In the genomic region with DNA sequence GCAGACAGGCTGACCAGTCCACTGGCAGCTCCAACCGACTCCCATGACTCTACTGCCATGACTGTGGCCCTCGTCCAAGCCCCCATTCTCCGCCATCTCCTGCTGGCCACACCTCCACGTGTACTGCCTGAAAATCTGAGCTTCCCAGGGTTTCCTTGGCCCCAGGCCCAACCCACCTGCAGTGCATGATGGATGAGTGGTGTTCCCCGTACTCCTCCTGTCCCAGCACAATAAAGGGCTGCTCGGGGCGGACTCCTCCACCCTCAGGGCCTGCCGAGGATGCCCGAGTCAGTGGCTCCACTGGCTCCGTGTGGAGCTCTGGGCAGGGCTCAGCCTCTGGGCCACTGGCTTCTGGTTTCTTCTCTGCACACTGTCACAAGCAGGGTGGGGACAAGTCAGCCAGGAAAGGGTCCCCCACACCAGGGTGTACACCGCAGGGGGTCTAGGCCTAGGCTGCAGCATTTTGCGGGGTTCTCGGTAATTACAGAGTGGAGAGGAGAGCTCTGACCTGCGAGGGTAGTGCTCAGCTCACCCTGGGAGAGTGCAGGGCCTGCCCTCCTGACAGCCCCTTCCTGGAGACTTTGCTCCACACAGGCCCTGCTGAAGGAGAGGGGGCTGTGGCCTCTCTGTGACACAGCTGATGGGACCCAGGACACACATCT, we compare ENCODE assay signal across 1 cellular context.
TF ChIP-seq lines count a peak whose summit lies in the region.

No MANE protein-coding gene starts in this region.

TF ChIP-seq in WTC11, 78 proteins besides CTCF, POLR2A, EP300 and RAD21 (continued from another document):
- TF ChIP-seq FOXK1 (CRISPR knock-in tag; IDR thresholded peaks at IDR 0.05) = no peak
- no peak for TF ChIP-seq ZNF138 (CRISPR knock-in tag; conservative IDR thresholded peaks at IDR 0.05)
- no peak for TF ChIP-seq IRF2 (CRISPR knock-in tag; IDR thresholded peaks at IDR 0.05; ENCODE audit: borderline replicate concordance, low read depth)
- TF ChIP-seq, protein P1, sequence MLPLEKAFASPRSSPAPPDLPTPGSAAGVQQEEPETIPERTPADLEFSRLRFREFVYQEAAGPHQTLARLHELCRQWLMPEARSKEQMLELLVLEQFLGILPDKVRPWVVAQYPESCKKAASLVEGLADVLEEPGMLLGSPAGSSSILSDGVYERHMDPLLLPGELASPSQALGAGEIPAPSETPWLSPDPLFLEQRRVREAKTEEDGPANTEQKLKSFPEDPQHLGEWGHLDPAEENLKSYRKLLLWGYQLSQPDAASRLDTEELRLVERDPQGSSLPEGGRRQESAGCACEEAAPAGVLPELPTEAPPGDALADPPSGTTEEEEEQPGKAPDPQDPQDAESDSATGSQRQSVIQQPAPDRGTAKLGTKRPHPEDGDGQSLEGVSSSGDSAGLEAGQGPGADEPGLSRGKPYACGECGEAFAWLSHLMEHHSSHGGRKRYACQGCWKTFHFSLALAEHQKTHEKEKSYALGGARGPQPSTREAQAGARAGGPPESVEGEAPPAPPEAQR (CRISPR knock-in tag; IDR thresholded peaks at IDR 0.05) = no peak
- TF ChIP-seq, protein P2, sequence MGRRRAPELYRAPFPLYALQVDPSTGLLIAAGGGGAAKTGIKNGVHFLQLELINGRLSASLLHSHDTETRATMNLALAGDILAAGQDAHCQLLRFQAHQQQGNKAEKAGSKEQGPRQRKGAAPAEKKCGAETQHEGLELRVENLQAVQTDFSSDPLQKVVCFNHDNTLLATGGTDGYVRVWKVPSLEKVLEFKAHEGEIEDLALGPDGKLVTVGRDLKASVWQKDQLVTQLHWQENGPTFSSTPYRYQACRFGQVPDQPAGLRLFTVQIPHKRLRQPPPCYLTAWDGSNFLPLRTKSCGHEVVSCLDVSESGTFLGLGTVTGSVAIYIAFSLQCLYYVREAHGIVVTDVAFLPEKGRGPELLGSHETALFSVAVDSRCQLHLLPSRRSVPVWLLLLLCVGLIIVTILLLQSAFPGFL (CRISPR knock-in tag; IDR thresholded peaks at IDR 0.05; ENCODE audit: borderline replicate concordance) = no peak
- TF ChIP-seq GTF2I (CRISPR knock-in tag; conservative IDR thresholded peaks at IDR 0.05) = no peak
TF ChIP-seq in WTC11: peak in this region for 0.
